Comparison of ENCODE assay signal across 12 cellular contexts in the genomic region with DNA sequence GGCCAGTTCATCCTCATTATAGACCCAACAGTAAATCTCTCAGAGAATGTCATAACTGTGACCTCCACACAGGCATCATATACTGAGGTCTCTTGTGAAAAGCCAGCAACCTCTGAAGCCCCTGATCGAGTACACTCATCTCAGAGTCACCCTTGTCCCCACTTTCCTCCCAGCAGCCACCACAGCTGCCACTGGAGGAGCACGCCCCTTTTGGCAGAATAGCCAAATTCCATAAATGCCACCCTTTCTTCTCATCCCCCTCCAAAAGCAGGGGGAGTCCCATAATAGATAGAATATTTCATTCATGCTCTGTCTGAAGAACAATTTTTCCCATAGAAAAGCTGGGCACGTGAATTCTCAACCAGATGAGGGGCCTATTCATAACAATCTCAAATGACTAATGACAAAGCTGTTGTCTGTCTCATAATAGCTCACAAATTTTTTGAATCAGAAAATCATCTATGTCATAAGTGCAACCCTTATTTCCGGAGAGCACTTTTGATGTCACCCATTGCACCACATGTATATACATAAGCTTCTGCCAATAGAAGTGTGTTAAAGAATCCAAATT. TPM values are rescaled to one million over a fixed set of nuclear protein-coding genes. Genes with fewer than 3 reads are reported as not detected.
DNase-seq lines count a peak whose midpoint lies in the region; ATAC-seq, FAIRE-seq and TF ChIP-seq lines count a peak whose summit lies in the region.
"Had no signal": no experiment of that assay in that cellular context is flagged by ENCODE, and none has a peak within 500 bp of the region (broad histone marks: within the 10 kb centered on the region; RNA-seq: fewer than 3 reads in every experiment).

No MANE protein-coding gene starts in this region.

- no peak overlapping the region for H3K9ac ChIP-seq in astrocyte (ENCODE audit: low read length)
- H3K9ac ChIP-seq: BLaER1 treated with 17β-estradiol and CSF1 and Interleukin-3, amounts not matched to agents 10 nM and 100 nM had no signal

- peak overlapping the region; percentile 25 for H3K4me2 ChIP-seq in astrocyte (ENCODE audit: low read length)

- peak overlapping the region; percentile 21 for H3K4me3 Mint-ChIP-seq in natural killer cell treated with Interleukin-12 subunit alpha and Interleukin-12 subunit beta and Interleukin-15 and Interleukin-18, amount 100 ng/mL, for 72 hours
- H3K4me3 Mint-ChIP-seq in natural killer cell (no peak overlapping the region), astrocyte (ENCODE audit: unreplicated experiment) (no peak overlapping the region)
- H3K4me3 Mint-ChIP-seq: mesothelial cell of epicardium had no signal

- peaks cover 7% of the 10 kb centered on the region for H3K4me1 ChIP-seq in astrocyte (ENCODE audit: insufficient read depth, low read length)
- peaks cover 8 to 11% of the 10 kb centered on the region in 2 donors for H3K4me1 ChIP-seq in small intestine (ENCODE audit: control insufficient read depth in 2 of 2, insufficient read depth in 1 of 2, low read depth in 1 of 2, low read length in 1 of 2)
- H3K4me1 ChIP-seq in BE2C = peaks cover 8% of the 10 kb centered on the region

- FAIRE-seq in astrocyte (lab: Jason Lieb, UNC) (no peak), urothelium cell line (lab: Jason Lieb, UNC) (no peak), small intestine (lab: Jason Lieb, UNC) (no peak)
- FAIRE-seq: bronchial epithelial cell had no signal

- no peaks in the 10 kb centered on the region for H3K9me3 ChIP-seq in astrocyte (ENCODE audit: insufficient read depth, low read depth, low read length)
- H3K9me3 ChIP-seq in small intestine (ENCODE audit: control insufficient read depth, low read depth) = no peaks in the 10 kb centered on the region
- H3K9me3 ChIP-seq in BE2C = no peaks in the 10 kb centered on the region

- 69 to 74% (median 71%) methylated on average over 4 of the region's 4 CpGs for WGBS in small intestine, 3 donors

- ATAC-seq in natural killer cell treated with Interleukin-12 subunit alpha and Interleukin-12 subunit beta and Interleukin-15 and Interleukin-18, amount 100 ng/mL, for 72 hours = peak in 1 of 2 donors; percentile 77
- no peak for ATAC-seq in natural killer cell

- intact Hi-C loops in natural killer cell (cut with micrococcal nuclease) = no loop called here

- H3K27me3 ChIP-seq in astrocyte (ENCODE audit: insufficient read depth, low read length) = no peaks in the 10 kb centered on the region
- no peaks in the 10 kb centered on the region for H3K27me3 ChIP-seq in small intestine (ENCODE audit: control insufficient read depth in 2 of 2, insufficient read depth in 2 of 2, low read length in 2 of 2)
- no peaks in the 10 kb centered on the region for H3K27me3 ChIP-seq in BE2C
- H3K27me3 ChIP-seq: BLaER1 treated with 17β-estradiol and CSF1 and Interleukin-3, amounts not matched to agents 10 nM and 100 nM had no signal

- peaks cover under 1% of the 10 kb centered on the region for H3K79me2 ChIP-seq in astrocyte (ENCODE audit: insufficient read depth, low read length)

- H3K27ac ChIP-seq in astrocyte (ENCODE audit: low read depth, low read length) = no peak overlapping the region
- H3K27ac ChIP-seq in small intestine (ENCODE audit: low read depth in 1 of 2, low read length in 1 of 2) = no peak overlapping the region
- H3K27ac ChIP-seq: BLaER1 treated with 17β-estradiol and CSF1 and Interleukin-3, amounts not matched to agents 10 nM and 100 nM had no signal

- no peak overlapping the region for H3K4me3 ChIP-seq in astrocyte (ENCODE audit: insufficient read depth, low read depth, low read length)
- no peak overlapping the region for H3K4me3 ChIP-seq in small intestine (ENCODE audit: low read depth in 1 of 2, low read length in 2 of 2)
- H3K4me3 ChIP-seq in BE2C (ENCODE audit: low read depth, low read length) = no peak overlapping the region
- H3K4me3 ChIP-seq: BLaER1 treated with 17β-estradiol and CSF1 and Interleukin-3, amounts not matched to agents 10 nM and 100 nM had no signal

- no peak for DNase-seq in natural killer cell treated with Interleukin-12 subunit alpha and Interleukin-12 subunit beta and Interleukin-15 and Interleukin-18, amount 100 ng/mL, for 72 hours (ENCODE audit: low spot score)
- DNase-seq in natural killer cell (no peak), astrocyte (ENCODE audit: low read depth) (no peak), hippocampal formation (lab: John Stamatoyannopoulos, UW) (peak; percentile 72 to 94), urothelium cell line (ENCODE audit: low spot score) (peak; percentile 64), small intestine (no peak), BE2C (no peak), kidney glomerular epithelial cell (lab: John Stamatoyannopoulos, UW) (no peak)
- DNase-seq: NCI-H748 treated with DMSO at 0.1 percent for 48 hours had no signal

- H3K4me1 Mint-ChIP-seq in natural killer cell treated with Interleukin-12 subunit alpha and Interleukin-12 subunit beta and Interleukin-15 and Interleukin-18, amount 100 ng/mL, for 72 hours (ENCODE audit: low read depth in 2 of 2) = peaks cover 46 to 53% of the 10 kb centered on the region in 2 donors
- peaks cover 55 to 61% of the 10 kb centered on the region in 2 donors for H3K4me1 Mint-ChIP-seq in natural killer cell
- H3K4me1 Mint-ChIP-seq in astrocyte (ENCODE audit: low read depth, unreplicated experiment) = peaks cover 39% of the 10 kb centered on the region

- H4K20me1 ChIP-seq in astrocyte (ENCODE audit: insufficient read depth, low read length) = peaks cover 21% of the 10 kb centered on the region

- no peaks in the 10 kb centered on the region for H3K36me3 ChIP-seq in astrocyte (ENCODE audit: insufficient read depth, low read length)
- H3K36me3 ChIP-seq in small intestine (ENCODE audit: control insufficient read depth in 2 of 2, insufficient read depth in 2 of 2, low read length in 2 of 2) = no peaks in the 10 kb centered on the region
- H3K36me3 ChIP-seq in BE2C = no peaks in the 10 kb centered on the region
- H3K36me3 ChIP-seq: BLaER1 treated with 17β-estradiol and CSF1 and Interleukin-3, amounts not matched to agents 10 nM and 100 nM had no signal

- H2AFZ ChIP-seq in astrocyte (ENCODE audit: low read depth, low read length) = no peak overlapping the region

- peak overlapping the region; percentile 23 to 43 for H3K27ac Mint-ChIP-seq in natural killer cell treated with Interleukin-12 subunit alpha and Interleukin-12 subunit beta and Interleukin-15 and Interleukin-18, amount 100 ng/mL, for 72 hours
- peak overlapping the region in 1 of 2 donors; percentile 16 for H3K27ac Mint-ChIP-seq in natural killer cell
- peak overlapping the region; percentile 31 for H3K27ac Mint-ChIP-seq in astrocyte (ENCODE audit: unreplicated experiment)
- H3K27ac Mint-ChIP-seq: mesothelial cell of epicardium had no signal

- TF ChIP-seq CTCF in natural killer cell (IDR thresholded peaks at IDR 0.05) (no peak), astrocyte (IDR thresholded peaks at IDR 0.05; ENCODE audit: insufficient read depth, low read depth, low read length) (no peak), BE2C (IDR thresholded peaks at IDR 0.05; ENCODE audit: low read depth, low read length) (no peak)

- no peaks in the 10 kb centered on the region for H3K27me3 Mint-ChIP-seq in natural killer cell treated with Interleukin-12 subunit alpha and Interleukin-12 subunit beta and Interleukin-15 and Interleukin-18, amount 100 ng/mL, for 72 hours
- H3K27me3 Mint-ChIP-seq in natural killer cell (ENCODE audit: low read depth in 2 of 2) = no peaks in the 10 kb centered on the region
- no peaks in the 10 kb centered on the region for H3K27me3 Mint-ChIP-seq in astrocyte (ENCODE audit: low read depth, unreplicated experiment)

- no peaks in the 10 kb centered on the region for H3K36me3 Mint-ChIP-seq in natural killer cell treated with Interleukin-12 subunit alpha and Interleukin-12 subunit beta and Interleukin-15 and Interleukin-18, amount 100 ng/mL, for 72 hours
- H3K36me3 Mint-ChIP-seq in natural killer cell = no peaks in the 10 kb centered on the region
- no peaks in the 10 kb centered on the region for H3K36me3 Mint-ChIP-seq in astrocyte (ENCODE audit: low read depth, unreplicated experiment)

- no peaks in the 10 kb centered on the region for H3K9me3 Mint-ChIP-seq in natural killer cell treated with Interleukin-12 subunit alpha and Interleukin-12 subunit beta and Interleukin-15 and Interleukin-18, amount 100 ng/mL, for 72 hours
- no peaks in the 10 kb centered on the region for H3K9me3 Mint-ChIP-seq in natural killer cell
- no peaks in the 10 kb centered on the region for H3K9me3 Mint-ChIP-seq in astrocyte (ENCODE audit: unreplicated experiment)

RNA-seq across cellular contexts. Expression of gene SGMS1, which starts 47.4 kb away (rescaled TPM):
- 10 to 100 TPM; 31.6 to 49.0 TPM for total RNA-seq in natural killer cell treated with Interleukin-12 subunit alpha and Interleukin-12 subunit beta and Interleukin-15 and Interleukin-18, amount 100 ng/mL, for 72 hours
- total RNA-seq in natural killer cell = 10 to 100 TPM; 24.5 to 32.7 (median 30.4) TPM
- total RNA-seq in astrocyte = 22.3 and 25.6 TPM in 2 replicates
- 10 to 100 TPM in 2 of 3 donors, 1 to 10 TPM in 1; 7.6 to 12.3 (median 10.5) TPM for polyA plus RNA-seq in small intestine
- 5.3 TPM for polyA plus RNA-seq in BE2C (2012; ENCODE audit: insufficient read depth, insufficient read length, low read depth)

Comparison
In these comparisons a context has a peak if more than half of its experiments do, and no peak if none do; other contexts are left out.
1. DNase-seq: peak in hippocampal formation (2 of 2) and urothelium cell line (single experiment); none in natural killer cell treated with Interleukin-12 subunit alpha and Interleukin-12 subunit beta and Interleukin-15 and Interleukin-18, amount 100 ng/mL, for 72 hours (single experiment), natural killer cell (single experiment), astrocyte (single experiment), small intestine (single experiment), BE2C (single experiment) and kidney glomerular epithelial cell (single experiment).